8 cellular contexts compared by ENCODE assay signal in genomic region chr20:56391596-56392281, GRCh38. TPM values are rescaled to one million over a fixed set of nuclear protein-coding genes. Genes with fewer than 3 reads are reported as not detected.
DNase-seq lines count a peak whose midpoint lies in the region; ATAC-seq, FAIRE-seq and TF ChIP-seq lines count a peak whose summit lies in the region.

Gene AURKA, minus strand, starts transcription at chr20:56392215. Its CDS starts 4,018 bp downstream, at chr20:56388197.

- CTCF ChIA-PET in K562 (lab: Yijun Ruan, JAX; ENCODE audit: low intra/inter-chr PET ratio): no interaction called here

- TF ChIP-seq EP300 in K562 (IDR thresholded peaks at IDR 0.05; ENCODE audit: low read length) (no peak), upper lobe of left lung (IDR thresholded peaks at IDR 0.05) (no peak)

- H3K9ac ChIP-seq in ES-I3 (ENCODE audit: low read depth, low read length) (peak within 1 kb of the TSS; percentile 88), K562 (ENCODE audit: insufficient read depth in 1 of 2, low read depth in 2 of 2, low read length in 2 of 2) (peak within 1 kb of the TSS; percentile 97 to 99)

- intact Hi-C loops in K562 (cut with micrococcal nuclease): loop anchor here (1.0 kb wide), 2 partner anchors 21 to 28 kb away; partner anchors contain the start of gene CASS4

- 1% methylated on average over 35 of the region's 37 CpGs for WGBS in K562 (ENCODE audit: insufficient coverage, low coverage, missing lambda C conversion rate)
- WGBS in upper lobe of left lung, 2 donors: 1 to 2% methylated on average over 16 to 37 of the region's 37 CpGs

- TF ChIP-seq RAD21 in K562 (CRISPR knock-in tag; conservative IDR thresholded peaks at IDR 0.05 in 1 of 2, IDR thresholded peaks at IDR 0.05 in 1 of 2): no peak

- H3K27me3 ChIP-seq in K562 (ENCODE audit: control insufficient read depth in 2 of 2, insufficient read depth in 2 of 2, low read length in 2 of 2) (no peaks in the 10 kb centered on the region), upper lobe of left lung (no peaks in the 10 kb centered on the region)

- FAIRE-seq in HTR-8/SVneo (lab: Jason Lieb, UNC) (peak; percentile 74), K562 (lab: Jason Lieb, UNC) (no peak)

- H4K20me1 ChIP-seq in K562 (replicated peaks; ENCODE audit: control insufficient read depth, insufficient read depth, low read length): no peaks in the 10 kb centered on the region

- H3K36me3 ChIP-seq in ES-I3 (ENCODE audit: insufficient read depth, low read length): peaks cover 26% of the 10 kb centered on the region; the same call in 1 of the 2 replicates
- peaks cover 71% of the 10 kb centered on the region for H3K36me3 ChIP-seq in K562 (ENCODE audit: control insufficient read depth, insufficient read depth, low read length)
- H3K36me3 ChIP-seq in upper lobe of left lung: peaks cover 1 to 18% (median 12%) of the 10 kb centered on the region in 4 donors

- peak within 1 kb of the TSS; percentile 99 for H3K27ac ChIP-seq in K562 (ENCODE audit: extremely low read depth, low read depth, low read length)
- peak within 1 kb of the TSS; percentile 90 to 96 (median 92) for H3K27ac ChIP-seq in upper lobe of left lung

- TF ChIP-seq POLR2A in K562 (conservative IDR thresholded peaks at IDR 0.05) (peak; percentile 83), upper lobe of left lung (IDR thresholded peaks at IDR 0.05) (no peak)

- no TSS peak for BruUV-seq in K562 (replicated peaks; lab: Mats Ljungman, UMichigan)

- DNase-seq in HTR-8/SVneo (ENCODE audit: insufficient read length, low spot score) (no peak), K562 (ENCODE audit: extremely low read depth in 1 of 4, low spot score in 3 of 4) (no peak), left lobe of liver (ENCODE audit: low spot score) (no peak), upper lobe of left lung (no peak), cerebellar cortex (ENCODE audit: low spot score) (no peak)
- no peak for DNase-seq in activated CD4-positive, CD25-positive, alpha-beta regulatory T cell (lab: John Stamatoyannopoulos, UW)

- ATAC-seq in GM21381 (IDR thresholded peaks at IDR 0.05; ENCODE audit: unreplicated experiment): peak; percentile 37
- ATAC-seq in K562: peak; percentile 69
- ATAC-seq in left lobe of liver: peak; percentile 35
- ATAC-seq in upper lobe of left lung (ENCODE audit: low FRiP score in 2 of 2): peak; percentile 44 to 50

- peak within 1 kb of the TSS; percentile 99 for H3K4me2 ChIP-seq in K562 (ENCODE audit: insufficient read depth, low read length)

- H2AFZ ChIP-seq in K562 (ENCODE audit: low read depth, low read length): peak within 1 kb of the TSS; percentile 85

- TF ChIP-seq CTCF in K562 (IDR thresholded peaks at IDR 0.05 in 2 of 3, conservative IDR thresholded peaks at IDR 0.05 in 1 of 3; ENCODE audit: insufficient read depth in 2 of 3, low read depth in 1 of 3, low read length in 3 of 3): no peak
- no peak for TF ChIP-seq CTCF in upper lobe of left lung (IDR thresholded peaks at IDR 0.05)

- in situ Hi-C loops in K562 (cut with MboI): no loop called here

- peaks cover 93% of the 10 kb centered on the region for H3K79me2 ChIP-seq in K562 (ENCODE audit: control insufficient read depth, insufficient read depth, low read length)

- peak within 1 kb of the TSS; percentile 92 for H3K4me3 ChIP-seq in K562
- peak within 1 kb of the TSS; percentile 85 to 90 (median 88) for H3K4me3 ChIP-seq in upper lobe of left lung

- H3K9me1 ChIP-seq in K562 (ENCODE audit: control insufficient read depth, insufficient read depth, low read length): peaks cover 3% of the 10 kb centered on the region

- H3K9me3 ChIP-seq in ES-I3 (ENCODE audit: control insufficient read depth, insufficient read depth, low read length) (no peaks in the 10 kb centered on the region), K562 (replicated peaks; ENCODE audit: control insufficient read depth, insufficient read depth, low read depth, low read length) (no peaks in the 10 kb centered on the region), upper lobe of left lung (no peaks in the 10 kb centered on the region)

- peaks cover 3% of the 10 kb centered on the region; the same call in 1 of the 2 replicates for H3K4me1 ChIP-seq in ES-I3 (ENCODE audit: insufficient read depth, low read length)
- H3K4me1 ChIP-seq in K562 (replicated peaks in 1 of 2; ENCODE audit: control insufficient read depth in 2 of 2, insufficient read depth in 2 of 2, low read length in 2 of 2): peaks cover 4 to 12% of the 10 kb centered on the region in 2 experiments; a peak in 3 of 5 replicates
- H3K4me1 ChIP-seq in upper lobe of left lung: peaks cover 21 to 34% (median 23%) of the 10 kb centered on the region in 4 donors

- POLR2A ChIA-PET in K562 (lab: Yijun Ruan, JAX): interaction anchor here (0.6 to 2.3 kb wide), 27 partner anchors 8 to 1964 kb away, joined by 3 to 35 read pairs (median 3); partner anchors contain the start of genes CASS4 and FAM210B

TF ChIP-seq in K562, 482 proteins besides CTCF, POLR2A, EP300 and RAD21 (continues in another document):
- no peak for TF ChIP-seq ZNF76 (CRISPR knock-in tag; IDR thresholded peaks at IDR 0.05; ENCODE audit: borderline replicate concordance)
- TF ChIP-seq MCM3 (IDR thresholded peaks at IDR 0.05): no peak
- no peak for TF ChIP-seq FOXA3 (CRISPR knock-in tag; conservative IDR thresholded peaks at IDR 0.05 in 1 of 2, IDR thresholded peaks at IDR 0.05 in 1 of 2)
- TF ChIP-seq XRCC5 (IDR thresholded peaks at IDR 0.05; ENCODE audit: low read depth, low read length): no peak
- TF ChIP-seq GABPB1 (CRISPR knock-in tag; IDR thresholded peaks at IDR 0.05): peak; percentile 26; the same call in 1 of the 2 replicates
- TF ChIP-seq BRD9 (IDR thresholded peaks at IDR 0.05; ENCODE audit: low read depth, partially characterized antibody): no peak
- TF ChIP-seq, protein P1, sequence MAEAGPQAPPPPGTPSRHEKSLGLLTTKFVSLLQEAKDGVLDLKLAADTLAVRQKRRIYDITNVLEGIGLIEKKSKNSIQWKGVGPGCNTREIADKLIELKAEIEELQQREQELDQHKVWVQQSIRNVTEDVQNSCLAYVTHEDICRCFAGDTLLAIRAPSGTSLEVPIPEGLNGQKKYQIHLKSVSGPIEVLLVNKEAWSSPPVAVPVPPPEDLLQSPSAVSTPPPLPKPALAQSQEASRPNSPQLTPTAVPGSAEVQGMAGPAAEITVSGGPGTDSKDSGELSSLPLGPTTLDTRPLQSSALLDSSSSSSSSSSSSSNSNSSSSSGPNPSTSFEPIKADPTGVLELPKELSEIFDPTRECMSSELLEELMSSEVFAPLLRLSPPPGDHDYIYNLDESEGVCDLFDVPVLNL (CRISPR knock-in tag; IDR thresholded peaks at IDR 0.05; ENCODE audit: low read depth): no peak
- peak; percentile 6; the same call in 1 of the 2 replicates for TF ChIP-seq ARID4B (CRISPR knock-in tag; IDR thresholded peaks at IDR 0.05)

RNA-seq across cellular contexts. Expression of gene AURKA, which starts in this region (rescaled TPM):
- total RNA-seq in K562 (2011; cell fraction: chromatin; rRNA removed; ENCODE audit: low replicate concordance): 35.2 and 46.4 TPM in 2 replicates
- total RNA-seq in K562 (2011; cell fraction: nucleolus; rRNA removed): 29.4 and 33.6 TPM in 2 replicates
- total RNA-seq in K562 (2011; cell fraction: nucleoplasm; rRNA removed): 34.9 and 36.8 TPM in 2 replicates
- total RNA-seq in K562 (2014; rRNA removed) (72.7 and 78.4 TPM in 2 replicates), K562 (2014; rRNA removed; fragmentation: Illumina TruSeq; extraction: Trizol) (113 and 126 TPM in 2 replicates), K562 (2015; rRNA removed; fragmentation: Illumina TruSeq; extraction: Trizol) (102 and 105 TPM in 2 replicates), K562 (2021) (97.4 and 101 TPM in 2 replicates), left lobe of liver (1.6 TPM), upper lobe of left lung (1 to 10 TPM in 4 of 6 donors, under 1 TPM in 1, not detected in 1; 0.44 to 3.9 (median 3.3) TPM)
- polyA plus RNA-seq in K562 (2011; rRNA removed) (112 and 148 TPM in 2 replicates), K562 (2014; fragmentation: Illumina TruSeq; extraction: Trizol) (128 and 162 TPM in 2 replicates), K562 (2014; fragmentation: Nextera tagmentation; extraction: Ambion mirVana) (100 to 1,000 TPM; 130 to 153 TPM), K562 (2014; rRNA removed) (105 and 106 TPM in 2 replicates)
- 82.8 and 98.1 TPM in 2 replicates for polyA plus RNA-seq in K562 (2011; cell fraction: cytosol; rRNA removed)
- polyA plus RNA-seq in K562 (2011; cell fraction: nucleus; rRNA removed): 52.9 and 65.0 TPM in 2 replicates
- polyA plus RNA-seq in K562 (2012): 70.5 and 75.3 TPM in 2 replicates
- 99.4 and 104 TPM in 2 replicates for polyA minus RNA-seq in K562 (2011; rRNA and poly(A)+ RNA removed)
- polyA minus RNA-seq in K562 (2011; cell fraction: cytosol; rRNA and poly(A)+ RNA removed): 43.0 and 57.1 TPM in 2 replicates
- 16.3 and 31.1 TPM in 2 replicates for polyA minus RNA-seq in K562 (2011; cell fraction: nucleus; rRNA and poly(A)+ RNA removed)

Comparison
In these comparisons a context has a peak if more than half of its experiments do, and no peak if none do; other contexts are left out.
1. RNA of gene AURKA (total RNA-seq): 29.4 to 126 TPM in K562; 0.44 to 3.9 TPM in upper lobe of left lung and 1.6 TPM in left lobe of liver (single experiment); every median in the first group is over 4 times any median in the second.
2. Peak in every context shown above with its lines, with median percentiles within 50 percentile points of each other: ATAC-seq.